In genomic region chr1:156748670-156749428, GRCh38 we compare ENCODE assay signal across 8 cellular contexts. TPM values are rescaled to one million over a fixed set of nuclear protein-coding genes. Genes with fewer than 3 reads are reported as not detected.
A peak's percentile ranks its signal among the peaks of the same experiment; 100 is the strongest.
DNase-seq lines count a peak whose midpoint lies in the region; ATAC-seq, FAIRE-seq and TF ChIP-seq lines count a peak whose summit lies in the region.

No MANE protein-coding gene starts in this region.

- peak overlapping the region; percentile 90 for H3K4me3 ChIP-seq in Loucy (ENCODE audit: low read length, poor library complexity, severe bottlenecking)
- H3K4me3 ChIP-seq in adrenal gland, result peak overlapping the region in 2 of 4 donors; percentile 7 to 93
- peak overlapping the region; percentile 3 to 99 for H3K4me3 ChIP-seq in small intestine (ENCODE audit: low read depth in 1 of 2, low read length in 2 of 2)

- H3K79me2 ChIP-seq in Loucy (ENCODE audit: insufficient read depth, low read length), result peaks cover 97% of the 10 kb centered on the region

- H3K4me1 ChIP-seq in Loucy (ENCODE audit: insufficient read depth, low read length, poor library complexity, severe bottlenecking) (peaks cover 36% of the 10 kb centered on the region), adrenal gland (replicated peaks in 1 of 2) (peaks cover 60 to 63% of the 10 kb centered on the region in 2 donors), small intestine (ENCODE audit: control insufficient read depth in 2 of 2, insufficient read depth in 1 of 2, low read depth in 1 of 2, low read length in 1 of 2) (peaks cover 12 to 19% of the 10 kb centered on the region in 2 donors)

- WGBS in adrenal gland, 4 donors, result 11 to 19% (median 17%) methylated on average over 9 of the region's 9 CpGs
- 3 to 6% (median 4%) methylated on average over 9 of the region's 9 CpGs for WGBS in small intestine, 3 donors

- TF ChIP-seq POLR2A in adrenal gland (IDR thresholded peaks at IDR 0.05), result no peak

- H4K20me1 ChIP-seq in Loucy (ENCODE audit: insufficient read depth, low read length, poor library complexity, severe bottlenecking), result peaks cover 53% of the 10 kb centered on the region

- no peak overlapping the region for H2AFZ ChIP-seq in Loucy (ENCODE audit: low read length)

- H3K36me3 ChIP-seq in Loucy (ENCODE audit: insufficient read depth, low read length), result peaks cover 17% of the 10 kb centered on the region; the same call in 1 of the 2 replicates
- peaks cover 0 to 5% of the 10 kb centered on the region in 2 donors for H3K36me3 ChIP-seq in adrenal gland (replicated peaks in 1 of 2)
- peaks cover 8 to 9% of the 10 kb centered on the region in 2 donors for H3K36me3 ChIP-seq in small intestine (ENCODE audit: control insufficient read depth in 2 of 2, insufficient read depth in 2 of 2, low read length in 2 of 2)

- FAIRE-seq in small intestine (lab: Jason Lieb, UNC), result no peak

- H3K27me3 ChIP-seq in Loucy (ENCODE audit: insufficient read depth, low read length, poor library complexity, severe bottlenecking) (peaks cover 6% of the 10 kb centered on the region), adrenal gland (no peaks in the 10 kb centered on the region), small intestine (ENCODE audit: control insufficient read depth in 2 of 2, insufficient read depth in 2 of 2, low read length in 2 of 2) (no peaks in the 10 kb centered on the region)

- H3F3A ChIP-seq in Loucy (ENCODE audit: low read depth), result no peaks in the 10 kb centered on the region

- ATAC-seq in HG02623 (IDR thresholded peaks at IDR 0.05; ENCODE audit: unreplicated experiment) (no peak), HG03565 (IDR thresholded peaks at IDR 0.05; ENCODE audit: unreplicated experiment) (no peak)

- H3K27ac ChIP-seq in adrenal gland (peak overlapping the region; percentile 88 to 98 (median 97)), small intestine (ENCODE audit: low read depth in 1 of 2, low read length in 1 of 2) (peak overlapping the region; percentile 94 to 98)

- peak; percentile 80 for DNase-seq in ELR (ENCODE audit: low read depth)
- DNase-seq in adrenal gland, result peak in 5 of 7 donors; percentile 58 to 67 (median 59)
- peak in 35 of 51 donors; percentile 10 to 59 (median 34) for DNase-seq in hypothalamus (lab: John Stamatoyannopoulos, UW)
- peak; percentile 76 for DNase-seq in small intestine
- no peak for DNase-seq in middle frontal gyrus (ENCODE audit: extremely low spot score, low spot score)

- H3K9me2 ChIP-seq in Loucy (replicated peaks; ENCODE audit: low read depth, low read length), result no peaks in the 10 kb centered on the region

- intact Hi-C loops in adrenal gland (cut with DNase I), result no loop called here

- TF ChIP-seq CTCF in Loucy (conservative IDR thresholded peaks at IDR 0.05; ENCODE audit: low read length) (no peak), adrenal gland (IDR thresholded peaks at IDR 0.05) (no peak)

- H3K9me3 ChIP-seq in Loucy (ENCODE audit: insufficient read depth, low read depth, low read length), result no peaks in the 10 kb centered on the region
- no peaks in the 10 kb centered on the region for H3K9me3 ChIP-seq in adrenal gland (replicated peaks in 1 of 3)
- H3K9me3 ChIP-seq in small intestine (ENCODE audit: control insufficient read depth, low read depth), result no peaks in the 10 kb centered on the region

- peak overlapping the region; percentile 99 for H3K4me2 ChIP-seq in Loucy (ENCODE audit: low read depth, low read length, poor library complexity, severe bottlenecking)

- H3K9ac ChIP-seq in Loucy (ENCODE audit: low read depth, low read length, poor library complexity, severe bottlenecking), result peak overlapping the region; percentile 100

RNA-seq across cellular contexts. Expression of gene HDGF, which starts 2.6 kb away (rescaled TPM):
- 100 to 1,000 TPM; 119 to 159 (median 150) TPM for total RNA-seq in adrenal gland
- polyA plus RNA-seq in adrenal gland (100 to 1,000 TPM in 1 of 3 donors, 10 to 100 TPM in 2; 62.0 to 199 (median 96.0) TPM), small intestine (100 to 1,000 TPM; 273 to 308 (median 280) TPM)

RNA-seq across cellular contexts. Expression of gene MRPL24, which starts 8.0 kb away (rescaled TPM):
- total RNA-seq in adrenal gland, result 100 to 1,000 TPM in 4 of 8 donors, 10 to 100 TPM in 4; 46.7 to 140 (median 91.4) TPM
- 100 to 1,000 TPM; 154 to 294 (median 239) TPM for polyA plus RNA-seq in adrenal gland
- polyA plus RNA-seq in small intestine, result 100 to 1,000 TPM in 1 of 3 donors, 10 to 100 TPM in 2; 57.7 to 102 (median 59.2) TPM

RNA-seq across cellular contexts. Expression of gene PRCC, which starts 18.5 kb away (rescaled TPM):
- 10 to 100 TPM; 42.4 to 77.5 (median 57.2) TPM for total RNA-seq in adrenal gland
- polyA plus RNA-seq in adrenal gland (100 to 1,000 TPM in 1 of 3 donors, 10 to 100 TPM in 2; 63.4 to 137 (median 67.6) TPM), small intestine (10 to 100 TPM; 45.2 to 55.0 (median 50.5) TPM)

RNA-seq across cellular contexts. Expression of gene ISG20L2, which starts 20.3 kb away (rescaled TPM):
- 10 to 100 TPM; 10.6 to 38.5 (median 18.4) TPM for total RNA-seq in adrenal gland
- 10 to 100 TPM in 1 of 3 donors, 1 to 10 TPM in 2; 5.5 to 40.0 (median 8.8) TPM for polyA plus RNA-seq in adrenal gland
- 10 to 100 TPM; 12.5 to 16.6 (median 13.2) TPM for polyA plus RNA-seq in small intestine

RNA-seq across cellular contexts. Expression of gene METTL25B, which starts 20.6 kb away (rescaled TPM):
- 100 to 1,000 TPM in 1 of 8 donors, 10 to 100 TPM in 7; 24.0 to 140 (median 32.5) TPM for total RNA-seq in adrenal gland
- polyA plus RNA-seq in adrenal gland (100 to 1,000 TPM in 1 of 3 donors, 10 to 100 TPM in 2; 17.4 to 127 (median 68.6) TPM), small intestine (10 to 100 TPM; 27.8 to 79.8 (median 41.1) TPM)
